25 cellular contexts compared by ENCODE assay signal in genomic region chr21:42503711-42504110, GRCh38. TPM values are rescaled to one million over a fixed set of nuclear protein-coding genes. Genes with fewer than 3 reads are reported as not detected.
DNase-seq lines count a peak whose midpoint lies in the region; ATAC-seq and TF ChIP-seq lines count a peak whose summit lies in the region.
"Had no signal": no experiment of that assay in that cellular context is flagged by ENCODE, and none has a peak within 500 bp of the region (broad histone marks: within the 10 kb centered on the region; RNA-seq: fewer than 3 reads in every experiment).

No MANE protein-coding gene starts in this region.

- TF ChIP-seq POLR2A in testis (IDR thresholded peaks at IDR 0.05) = no peak

- H3K36me3 ChIP-seq in testis (ENCODE audit: low read depth, missing control alignments) (no peaks in the 10 kb centered on the region), BE2C (no peaks in the 10 kb centered on the region)
- H3K36me3 ChIP-seq: brain microvascular endothelial cell, gastrocnemius medialis, left ventricle myocardium inferior, suprapubic skin had no signal

- DNase-seq in activated T-cell treated with anti-CD3 and anti-CD28 coated beads, Interleukin-2, amount 50 U/mL, for 72 hours = no peak
- DNase-seq in activated T-cell treated with anti-CD3 and anti-CD28 coated beads, Interleukin-2, amount 50 U/mL, for 24 hours = no peak
- DNase-seq in MV-4-11 (lab: John Stamatoyannopoulos, UW) (peak; percentile 69), testis (peak; percentile 2), BE2C (no peak), NCI-H2196 (lab: John Stamatoyannopoulos, UW; ENCODE audit: unreplicated experiment) (no peak)
- DNase-seq in activated naive CD8-positive, alpha-beta T cell treated with anti-CD3 and anti-CD28 coated beads for 36 hours = no peak
- DNase-seq: activated CD4-positive, CD25-positive, alpha-beta regulatory T cell treated with anti-CD3 and anti-CD28 coated beads, Interleukin-2, amount 50 U/mL, for 72 hours; activated naive CD4-positive, alpha-beta T cell treated with anti-CD3 and anti-CD28 coated beads, Interleukin-2, amount 50 U/mL, for 16 hours; activated T-cell treated with anti-CD3 and anti-CD28 coated beads for 4 hours; brain microvascular endothelial cell; COR-L47; dermis blood vessel endothelial cell; EL; gastrocnemius medialis; H9; left ventricle myocardium inferior; NCI-H146; stimulated activated CD4-positive, alpha-beta T cell treated with anti-CD3 and anti-CD28 coated beads, Interleukin-2, amount 100 ng/mL, for 24 hours had no signal

- H3K4me1 ChIP-seq in testis = no peaks in the 10 kb centered on the region
- no peaks in the 10 kb centered on the region for H3K4me1 ChIP-seq in BE2C
- H3K4me1 ChIP-seq: gastrocnemius medialis, left ventricle myocardium inferior, suprapubic skin had no signal

- H3K36me3 Mint-ChIP-seq in activated T-cell treated with anti-CD3 and anti-CD28 coated beads, Interleukin-2, amount 50 U/mL, for 72 hours (ENCODE audit: insufficient read depth in 2 of 2) = no peaks in the 10 kb centered on the region
- no peaks in the 10 kb centered on the region for H3K36me3 Mint-ChIP-seq in activated T-cell treated with anti-CD3 and anti-CD28 coated beads, Interleukin-2, amount 50 U/mL, for 24 hours (ENCODE audit: low read depth)
- H3K36me3 Mint-ChIP-seq in activated naive CD8-positive, alpha-beta T cell treated with anti-CD3 and anti-CD28 coated beads for 36 hours = no peaks in the 10 kb centered on the region

- WGBS in testis, 2 donors = 73 to 84% methylated on average over 4 of the region's 4 CpGs

- intact Hi-C loops in testis (cut with DNase I; ENCODE audit: low total_unique reads) = no loop called here

- H3K4me1 Mint-ChIP-seq in activated T-cell treated with anti-CD3 and anti-CD28 coated beads, Interleukin-2, amount 50 U/mL, for 72 hours (ENCODE audit: low read depth) = peaks cover 10% of the 10 kb centered on the region
- H3K4me1 Mint-ChIP-seq in activated T-cell treated with anti-CD3 and anti-CD28 coated beads, Interleukin-2, amount 50 U/mL, for 24 hours (ENCODE audit: low read depth) = peaks cover 7% of the 10 kb centered on the region
- H3K4me1 Mint-ChIP-seq in activated naive CD8-positive, alpha-beta T cell treated with anti-CD3 and anti-CD28 coated beads for 36 hours = peaks cover 10% of the 10 kb centered on the region

- peak; percentile 42 to 46 for ATAC-seq in activated T-cell treated with anti-CD3 and anti-CD28 coated beads, Interleukin-2, amount 50 U/mL, for 72 hours (replicated peaks in 1 of 2)
- ATAC-seq in GM18520 (IDR thresholded peaks at IDR 0.05; ENCODE audit: unreplicated experiment) = no peak
- ATAC-seq: gastrocnemius medialis, Right ventricle myocardium inferior, sciatic nerve had no signal

- H3K9me3 Mint-ChIP-seq in activated T-cell treated with anti-CD3 and anti-CD28 coated beads, Interleukin-2, amount 50 U/mL, for 72 hours = no peaks in the 10 kb centered on the region
- H3K9me3 Mint-ChIP-seq in activated T-cell treated with anti-CD3 and anti-CD28 coated beads, Interleukin-2, amount 50 U/mL, for 24 hours = no peaks in the 10 kb centered on the region
- H3K9me3 Mint-ChIP-seq in activated naive CD8-positive, alpha-beta T cell treated with anti-CD3 and anti-CD28 coated beads for 36 hours = no peaks in the 10 kb centered on the region
- H3K9me3 Mint-ChIP-seq: H9 had no signal

- H3K27ac Mint-ChIP-seq in activated T-cell treated with anti-CD3 and anti-CD28 coated beads, Interleukin-2, amount 50 U/mL, for 72 hours = no peak overlapping the region
- no peak overlapping the region for H3K27ac Mint-ChIP-seq in activated T-cell treated with anti-CD3 and anti-CD28 coated beads, Interleukin-2, amount 50 U/mL, for 24 hours
- peak overlapping the region; percentile 77 for H3K27ac Mint-ChIP-seq in activated naive CD8-positive, alpha-beta T cell treated with anti-CD3 and anti-CD28 coated beads for 36 hours
- H3K27ac Mint-ChIP-seq: H9 had no signal

- no peak overlapping the region for H3K4me3 ChIP-seq in testis
- H3K4me3 ChIP-seq in BE2C (ENCODE audit: low read depth, low read length) = no peak overlapping the region
- H3K4me3 ChIP-seq: gastrocnemius medialis, left ventricle myocardium inferior, suprapubic skin had no signal

- peak overlapping the region in 1 of 2 donors; percentile 15 for H3K4me3 Mint-ChIP-seq in activated T-cell treated with anti-CD3 and anti-CD28 coated beads, Interleukin-2, amount 50 U/mL, for 72 hours
- no peak overlapping the region for H3K4me3 Mint-ChIP-seq in activated T-cell treated with anti-CD3 and anti-CD28 coated beads, Interleukin-2, amount 50 U/mL, for 24 hours
- H3K4me3 Mint-ChIP-seq in activated naive CD8-positive, alpha-beta T cell treated with anti-CD3 and anti-CD28 coated beads for 36 hours = no peak overlapping the region
- H3K4me3 Mint-ChIP-seq: H9 had no signal

- H3K27ac ChIP-seq in testis = no peak overlapping the region
- H3K27ac ChIP-seq: brain microvascular endothelial cell, gastrocnemius medialis, KMS-11, left ventricle myocardium inferior, suprapubic skin had no signal

- H3K9me3 ChIP-seq in testis (no peaks in the 10 kb centered on the region), BE2C (no peaks in the 10 kb centered on the region)
- H3K9me3 ChIP-seq: gastrocnemius medialis, left ventricle myocardium inferior, suprapubic skin had no signal

- no peaks in the 10 kb centered on the region for H3K27me3 Mint-ChIP-seq in activated T-cell treated with anti-CD3 and anti-CD28 coated beads, Interleukin-2, amount 50 U/mL, for 72 hours (ENCODE audit: low read depth)
- no peaks in the 10 kb centered on the region for H3K27me3 Mint-ChIP-seq in activated T-cell treated with anti-CD3 and anti-CD28 coated beads, Interleukin-2, amount 50 U/mL, for 24 hours
- H3K27me3 Mint-ChIP-seq in activated naive CD8-positive, alpha-beta T cell treated with anti-CD3 and anti-CD28 coated beads for 36 hours = peaks cover 4% of the 10 kb centered on the region

- H3K27me3 ChIP-seq in testis (no peaks in the 10 kb centered on the region), BE2C (no peaks in the 10 kb centered on the region)
- H3K27me3 ChIP-seq: brain microvascular endothelial cell, gastrocnemius medialis, suprapubic skin had no signal

- no peak for TF ChIP-seq CTCF in testis (IDR thresholded peaks at IDR 0.05)
- TF ChIP-seq CTCF in BE2C (IDR thresholded peaks at IDR 0.05; ENCODE audit: low read depth, low read length) = no peak

RNA-seq across cellular contexts. Expression of gene RSPH1, which starts 7.7 kb away (rescaled TPM):
- total RNA-seq in activated T-cell treated with anti-CD3 and anti-CD28 coated beads, Interleukin-2, amount 50 U/mL, for 72 hours = under 1 TPM; 0.19 to 0.36 TPM
- under 1 TPM in 1 of 2 experiments, not detected in 1; 0.32 TPM for total RNA-seq in activated naive CD8-positive, alpha-beta T cell treated with anti-CD3 and anti-CD28 coated beads for 36 hours
- total RNA-seq in testis = 10 to 100 TPM; 10.4 to 20.8 TPM
- 59.6 TPM for polyA plus RNA-seq in testis (ENCODE audit: insufficient read depth, low read depth, low replicate concordance)
- polyA plus RNA-seq in BE2C (2012; ENCODE audit: insufficient read depth, insufficient read length, low read depth) = not detected
- total RNA-seq: dermis blood vessel endothelial cell; left ventricle myocardium inferior; Right ventricle myocardium inferior; T-helper 2 cell treated with Interferon-gamma antibody and Interleukin-4, amounts not matched to agents 100 ng/mL and 5 ng/mL, for 36 hours had no signal

RNA-seq across cellular contexts. Expression of gene SLC37A1, which starts 9.9 kb away (rescaled TPM):
- total RNA-seq in activated T-cell treated with anti-CD3 and anti-CD28 coated beads, Interleukin-2, amount 50 U/mL, for 72 hours = 10 to 100 TPM; 27.5 to 37.6 TPM
- total RNA-seq in activated naive CD8-positive, alpha-beta T cell treated with anti-CD3 and anti-CD28 coated beads for 36 hours = 10 to 100 TPM; 15.7 to 17.5 TPM
- total RNA-seq in testis = 10 to 100 TPM; 22.6 to 24.3 TPM
- polyA plus RNA-seq in testis (ENCODE audit: insufficient read depth, low read depth, low replicate concordance) = 48.3 TPM
- polyA plus RNA-seq in BE2C (2012; ENCODE audit: insufficient read depth, insufficient read length, low read depth) = 3.9 TPM

Comparison
In these comparisons a context has a peak if more than half of its experiments do, and no peak if none do; other contexts are left out.
1. DNase-seq: peak in MV-4-11 (single experiment) and testis (single experiment); none in activated T-cell treated with anti-CD3 and anti-CD28 coated beads, Interleukin-2, amount 50 U/mL, for 72 hours (0 of 2), activated T-cell treated with anti-CD3 and anti-CD28 coated beads, Interleukin-2, amount 50 U/mL, for 24 hours (single experiment), activated naive CD8-positive, alpha-beta T cell treated with anti-CD3 and anti-CD28 coated beads for 36 hours (single experiment), BE2C (single experiment) and NCI-H2196 (single experiment).
2. RNA of gene RSPH1, which starts 7.7 kb away (total RNA-seq): 10.4 to 20.8 TPM in testis; 0.19 to 0.36 TPM in activated T-cell treated with anti-CD3 and anti-CD28 coated beads, Interleukin-2, amount 50 U/mL, for 72 hours and 0.32 TPM in activated naive CD8-positive, alpha-beta T cell treated with anti-CD3 and anti-CD28 coated beads for 36 hours; every median in the first group is over 4 times any median in the second.